ENCODE assay signal across 1 cellular context in genomic region chr10:110398419-110399162, GRCh38.
TF ChIP-seq lines count a peak whose summit lies in the region.

No MANE protein-coding gene starts in this region.

TF ChIP-seq in SK-N-SH treated with all-trans-retinoic acid at 6 μM for 48 hours, 23 proteins besides CTCF, POLR2A, EP300 and RAD21 (continued from another document):
- TF ChIP-seq CSRNP3 (CRISPR knock-in tag; IDR thresholded peaks at IDR 0.05) (no peak), ZNF8 (CRISPR knock-in tag; IDR thresholded peaks at IDR 0.05) (no peak), ZNF565 (CRISPR knock-in tag; conservative IDR thresholded peaks at IDR 0.05; ENCODE audit: low read depth) (no peak), ARNTL (CRISPR knock-in tag; IDR thresholded peaks at IDR 0.05; ENCODE audit: borderline replicate concordance, low read depth) (no peak), TOX (CRISPR knock-in tag; IDR thresholded peaks at IDR 0.05; ENCODE audit: borderline replicate concordance) (no peak), PATZ1 (CRISPR knock-in tag; IDR thresholded peaks at IDR 0.05; ENCODE audit: borderline replicate concordance) (no peak), OSR1 (CRISPR knock-in tag; IDR thresholded peaks at IDR 0.05) (no peak), GLIS3 (CRISPR knock-in tag; IDR thresholded peaks at IDR 0.05) (no peak), ZC3H10 (CRISPR knock-in tag; IDR thresholded peaks at IDR 0.05) (no peak), ZNF70 (CRISPR knock-in tag; IDR thresholded peaks at IDR 0.05) (no peak), ISL1 (CRISPR knock-in tag; IDR thresholded peaks at IDR 0.05) (no peak), ZFP30 (CRISPR knock-in tag; IDR thresholded peaks at IDR 0.05) (no peak), ESRRG (CRISPR knock-in tag; IDR thresholded peaks at IDR 0.05) (no peak), PPARA (CRISPR knock-in tag; IDR thresholded peaks at IDR 0.05; ENCODE audit: borderline replicate concordance) (no peak)
